12 cellular contexts compared by ENCODE assay signal in the genomic region with DNA sequence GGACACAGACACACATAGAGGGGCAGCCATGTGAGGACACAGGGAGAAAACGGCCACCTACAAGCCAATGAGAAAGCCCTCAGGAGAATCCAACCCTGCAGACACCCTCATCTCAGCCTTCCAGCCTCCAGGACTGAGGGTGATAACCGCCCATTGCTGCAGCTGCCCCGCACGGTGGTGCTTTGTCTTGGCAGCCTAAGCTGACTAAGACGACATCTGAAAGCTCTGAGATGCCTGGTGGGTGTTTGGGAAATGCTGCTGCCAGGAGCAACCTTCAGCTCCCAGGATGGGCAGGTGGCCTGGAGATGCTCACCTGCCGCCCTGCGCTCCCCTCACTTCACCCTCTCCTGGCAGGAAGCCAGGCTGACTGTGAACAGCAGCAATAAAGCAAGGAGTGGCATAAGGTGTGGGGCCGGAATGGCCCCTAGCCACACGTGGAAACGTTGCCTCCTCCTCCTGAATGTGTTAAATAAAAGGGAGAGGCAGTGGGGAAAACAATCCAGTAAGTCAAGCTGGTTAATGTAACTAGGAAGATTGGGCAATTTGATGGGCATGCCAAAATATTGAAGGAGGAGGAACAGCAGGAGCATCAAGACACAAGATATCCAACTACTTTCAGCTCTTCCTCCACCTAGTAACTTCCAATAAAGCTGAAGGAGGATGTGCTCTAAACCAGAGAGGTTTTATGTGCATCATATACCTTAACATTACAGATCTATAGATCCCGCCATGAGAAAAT.
DNase-seq lines count a peak whose midpoint lies in the region; ATAC-seq and TF ChIP-seq lines count a peak whose summit lies in the region.
"Had no signal": no experiment of that assay in that cellular context is flagged by ENCODE, and none has a peak within 500 bp of the region (broad histone marks: within the 10 kb centered on the region; RNA-seq: fewer than 3 reads in every experiment).

No MANE protein-coding gene starts in this region.

- H3K4me2 ChIP-seq in IMR-90 (ENCODE audit: low read depth, low read length) (no peak overlapping the region), trophoblast cell (ENCODE audit: low read length) (no peak overlapping the region)

- dilution Hi-C loops in IMR-90 (cut with HindIII; ENCODE audit: low sequenced_read_pairs, unreplicated experiment), result no loop called here

- POLR2A ChIA-PET in IMR-90 (lab: Charles Lee; ENCODE audit: unreplicated experiment), result no interaction called here

- no peak overlapping the region for H3K23ac ChIP-seq in IMR-90 (ENCODE audit: low read depth, low read length)
- no peak overlapping the region for H3K23ac ChIP-seq in trophoblast cell (ENCODE audit: low read length)

- H2BK120ac ChIP-seq in IMR-90 (ENCODE audit: low read depth, low read length) (peak overlapping the region; percentile 3; the same call in 1 of the 2 replicates), trophoblast cell (ENCODE audit: insufficient read depth, low read length, poor library complexity) (no peak overlapping the region)

- no peak overlapping the region for H4K12ac ChIP-seq in trophoblast cell (ENCODE audit: low read depth, low read length)

- no peak overlapping the region; the same call in 2 of the 3 replicates for H2BK15ac ChIP-seq in IMR-90 (ENCODE audit: low read depth, low read length)

- in situ Hi-C loops in IMR-90 (cut with MboI; ENCODE audit: low sequenced_read_pairs), result no loop called here

- H3K4me3 ChIP-seq in IMR-90 (ENCODE audit: insufficient read depth, low read depth, low read length) (no peak overlapping the region), ascending aorta (no peak overlapping the region), trophoblast cell (ENCODE audit: low read depth, low read length) (no peak overlapping the region), lower leg skin (ENCODE audit: low read depth, poor library complexity, severe bottlenecking) (no peak overlapping the region)
- H3K4me3 ChIP-seq: BLaER1 treated with 17β-estradiol and CSF1 and Interleukin-3, amounts not matched to agents 10 nM and 100 nM; SJCRH30 had no signal

- TF ChIP-seq CTCF in IMR-90 (conservative IDR thresholded peaks at IDR 0.05; ENCODE audit: low read depth, low read length) (no peak), ascending aorta (IDR thresholded peaks at IDR 0.05) (no peak), lower leg skin (IDR thresholded peaks at IDR 0.05) (no peak)

- H2BK12ac ChIP-seq in trophoblast cell (ENCODE audit: low read length), result no peak overlapping the region

- H3K27me3 ChIP-seq in IMR-90 (ENCODE audit: control insufficient read depth, insufficient read depth, low read length), result no peaks in the 10 kb centered on the region
- H3K27me3 ChIP-seq in ascending aorta, result no peaks in the 10 kb centered on the region
- no peaks in the 10 kb centered on the region for H3K27me3 ChIP-seq in trophoblast cell (ENCODE audit: insufficient read depth, low read length)
- H3K27me3 ChIP-seq: BLaER1 treated with 17β-estradiol and CSF1 and Interleukin-3, amounts not matched to agents 10 nM and 100 nM; SJCRH30 had no signal

- H3K27ac ChIP-seq in IMR-90 (ENCODE audit: insufficient read depth, low read length), result no peak overlapping the region
- H3K27ac ChIP-seq in ascending aorta, result peak overlapping the region; percentile 28 to 29
- no peak overlapping the region for H3K27ac ChIP-seq in trophoblast cell (ENCODE audit: low read depth, low read length)
- H3K27ac ChIP-seq: BLaER1 treated with 17β-estradiol and CSF1 and Interleukin-3, amounts not matched to agents 10 nM and 100 nM; SJCRH30 had no signal

- H3K4ac ChIP-seq in IMR-90 (ENCODE audit: low read depth, low read length), result peak overlapping the region; percentile 37
- H3K4ac ChIP-seq in trophoblast cell (ENCODE audit: low read depth, low read length), result peak overlapping the region; percentile 22

- H4K91ac ChIP-seq in IMR-90 (ENCODE audit: insufficient read depth, low read depth, low read length), result no peak overlapping the region
- no peak overlapping the region for H4K91ac ChIP-seq in trophoblast cell (ENCODE audit: low read depth, low read length)

- ATAC-seq in IMR-90 (ENCODE audit: low read depth), result no peak
- ATAC-seq: WTC11 had no signal

- H3K18ac ChIP-seq in IMR-90 (ENCODE audit: low read depth, low read length), result no peak overlapping the region
- H3K18ac ChIP-seq in trophoblast cell (ENCODE audit: low read length), result no peak overlapping the region

- H4K5ac ChIP-seq in IMR-90 (ENCODE audit: low read depth, low read length), result no peak overlapping the region

- CTCF ChIA-PET in IMR-90 (lab: Yijun Ruan, JAX), result no interaction called here

- no peak overlapping the region for H2BK20ac ChIP-seq in IMR-90 (ENCODE audit: low read depth, low read length)

- TF ChIP-seq POLR2A in IMR-90 (IDR thresholded peaks at IDR 0.05; ENCODE audit: low read depth, low read length) (no peak), lower leg skin (IDR thresholded peaks at IDR 0.05) (no peak)

- H2AK9ac ChIP-seq in IMR-90 (replicated peaks; ENCODE audit: low read depth, low read length, poor library complexity), result no peak overlapping the region

- no peak for TF ChIP-seq RAD21 in IMR-90 (IDR thresholded peaks at IDR 0.05; ENCODE audit: low read length)

- H3K14ac ChIP-seq in IMR-90 (replicated peaks; ENCODE audit: low read depth, low read length) (0 out of 2 replicates have a peak overlapping the region, but pooled peaks have one; percentile 3), trophoblast cell (ENCODE audit: low read length) (no peak overlapping the region)

- H2AK5ac ChIP-seq in IMR-90 (ENCODE audit: low read depth, low read length) (peak overlapping the region; percentile 31; the same call in 1 of the 2 replicates), trophoblast cell (ENCODE audit: low read length) (no peak overlapping the region)

- no CpG with 5 or more reads among the region's 11 CpGs for WGBS in IMR-90 (ENCODE audit: extremely low coverage in 2 of 2, insufficient read length in 1 of 2), 2 experiments
- no CpG with 5 or more reads among the region's 11 CpGs for WGBS in trophoblast cell (ENCODE audit: extremely low coverage, insufficient coverage, insufficient read length)
- WGBS in lower leg skin, 2 donors, result 71 to 78% methylated on average over 10 of the region's 11 CpGs

- no peaks in the 10 kb centered on the region for H3K9me3 ChIP-seq in IMR-90 (ENCODE audit: control insufficient read depth, insufficient read depth, low read length)
- H3K9me3 ChIP-seq in ascending aorta, result no peaks in the 10 kb centered on the region
- peaks cover 2% of the 10 kb centered on the region for H3K9me3 ChIP-seq in trophoblast cell (ENCODE audit: insufficient read depth, low read depth, low read length)
- H3K9me3 ChIP-seq: BLaER1 treated with 17β-estradiol and CSF1 and Interleukin-3, amounts not matched to agents 10 nM and 100 nM; SJCRH30 had no signal

- peaks cover 47 to 91% of the 10 kb centered on the region in 2 experiments for H3K79me1 ChIP-seq in IMR-90 (ENCODE audit: low read depth in 1 of 2, low read length in 2 of 2)
- peaks cover 10% of the 10 kb centered on the region for H3K79me1 ChIP-seq in trophoblast cell (ENCODE audit: low read length)

- no peak overlapping the region for H2AFZ ChIP-seq in IMR-90 (replicated peaks; ENCODE audit: low read length, poor library complexity)
- no peak overlapping the region for H2AFZ ChIP-seq in trophoblast cell (ENCODE audit: insufficient read depth, low read length, poor library complexity)

- peaks cover 29% of the 10 kb centered on the region for H3K4me1 ChIP-seq in IMR-90 (ENCODE audit: control insufficient read depth, insufficient read depth, low read length)
- H3K4me1 ChIP-seq in ascending aorta, result peaks cover 4 to 16% of the 10 kb centered on the region in 2 donors
- peaks cover 3 to 13% of the 10 kb centered on the region in 2 experiments for H3K4me1 ChIP-seq in trophoblast cell (ENCODE audit: control insufficient read depth in 1 of 2, insufficient read depth in 2 of 2, low read length in 2 of 2)

- H3K79me2 ChIP-seq in trophoblast cell (ENCODE audit: control insufficient read depth, insufficient read depth, low read length, poor library complexity), result peaks cover 8% of the 10 kb centered on the region

- peaks cover 58% of the 10 kb centered on the region for H4K20me1 ChIP-seq in IMR-90 (ENCODE audit: insufficient read depth, low read length)

- no peak overlapping the region; a peak in 1 of 4 replicates for H4K8ac ChIP-seq in IMR-90 (ENCODE audit: low read depth in 2 of 2, low read length in 2 of 2)
- H4K8ac ChIP-seq in trophoblast cell (ENCODE audit: low read depth, low read length), result no peak overlapping the region

- no peak overlapping the region for H3K56ac ChIP-seq in IMR-90 (ENCODE audit: extremely low read depth, insufficient read depth, low read length)

- intact Hi-C loops in IMR-90 (cut with micrococcal nuclease), result no loop called here
- intact Hi-C loops in ascending aorta (cut with DNase I), result no loop called here
- intact Hi-C loops in lower leg skin (cut with DNase I; ENCODE audit: low total_unique reads), result no loop called here

- peaks cover 38% of the 10 kb centered on the region for H3K9me1 ChIP-seq in IMR-90 (ENCODE audit: insufficient read depth, low read length)

- peaks cover 4% of the 10 kb centered on the region; the same call in 1 of the 2 replicates for H3K36me3 ChIP-seq in IMR-90 (ENCODE audit: control insufficient read depth, insufficient read depth, low read length)
- no peaks in the 10 kb centered on the region for H3K36me3 ChIP-seq in ascending aorta
- peaks cover 19 to 34% of the 10 kb centered on the region in 2 experiments for H3K36me3 ChIP-seq in trophoblast cell (ENCODE audit: control insufficient read depth in 1 of 2, insufficient read depth in 2 of 2, low read length in 2 of 2)
- H3K36me3 ChIP-seq: SJCRH30 had no signal

- DNase-seq in IMR-90 (no peak), NCI-H2107 (lab: John Stamatoyannopoulos, UW) (peak; percentile 63), ascending aorta (ENCODE audit: low spot score in 2 of 2) (no peak), trophoblast cell (no peak), HPDE6-E6E7 (ENCODE audit: extremely low spot score) (no peak), DMS114 treated with DMSO at 0.1 percent for 48 hours (lab: John Stamatoyannopoulos, UW; ENCODE audit: unreplicated experiment) (no peak), lower leg skin (ENCODE audit: low spot score in 2 of 2) (no peak), mucosa of gallbladder (ENCODE audit: low spot score) (no peak)
- DNase-seq: naive B cell, SJCRH30 had no signal

- H3K9ac ChIP-seq in IMR-90 (ENCODE audit: low read depth, low read length) (no peak overlapping the region), trophoblast cell (ENCODE audit: low read length) (no peak overlapping the region)
- H3K9ac ChIP-seq: BLaER1 treated with 17β-estradiol and CSF1 and Interleukin-3, amounts not matched to agents 10 nM and 100 nM had no signal

- H2BK5ac ChIP-seq in IMR-90 (ENCODE audit: low read depth, low read length, poor library complexity, severe bottlenecking) (no peak overlapping the region), trophoblast cell (ENCODE audit: low read depth, low read length, poor library complexity) (no peak overlapping the region)

- no TSS peak for BruUV-seq in IMR-90 (replicated peaks; lab: Mats Ljungman, UMichigan)

TF ChIP-seq in IMR-90, 13 proteins besides CTCF, POLR2A, EP300 and RAD21 (continues in another document):
- 0 out of 2 replicates have a peak, but pooled peaks have one; percentile 12 for TF ChIP-seq CEBPB (IDR thresholded peaks at IDR 0.05; ENCODE audit: low read depth, low read length)
- TF ChIP-seq MAFK (IDR thresholded peaks at IDR 0.05; ENCODE audit: low read depth, low read length), result no peak
- no peak for TF ChIP-seq SMC3 (IDR thresholded peaks at IDR 0.05; ENCODE audit: low read depth, low read length)

Comparison
In these comparisons a context has a peak if more than half of its experiments do, and no peak if none do; other contexts are left out.
1. H3K27ac ChIP-seq: peak in ascending aorta (2 of 2); none in IMR-90 (single experiment) and trophoblast cell (single experiment).